In genomic region chr11:111676878-111677585, GRCh38 we compare ENCODE assay signal across 14 cellular contexts.
DNase-seq lines count a peak whose midpoint lies in the region; ATAC-seq and TF ChIP-seq lines count a peak whose summit lies in the region.
"Had no signal": no experiment of that assay in that cellular context is flagged by ENCODE, and none has a peak within 500 bp of the region (broad histone marks: within the 10 kb centered on the region; RNA-seq: fewer than 3 reads in every experiment).

No MANE protein-coding gene starts in this region.

- H3K36me3 Mint-ChIP-seq in natural killer cell, result no peaks in the 10 kb centered on the region

- H3K27ac ChIP-seq in RWPE2 (ENCODE audit: poor library complexity, severe bottlenecking), result no peak overlapping the region
- H3K27ac ChIP-seq: spleen, thyroid gland had no signal

- H3K9me3 Mint-ChIP-seq in natural killer cell, result no peaks in the 10 kb centered on the region
- H3K9me3 Mint-ChIP-seq: nephron had no signal

- H3K4me1 Mint-ChIP-seq in natural killer cell, result peaks cover 0 to 15% of the 10 kb centered on the region in 2 donors

- no peaks in the 10 kb centered on the region; the same call in 1 of the 2 replicates for H3K36me3 ChIP-seq in RWPE2 (ENCODE audit: low read depth)
- H3K36me3 ChIP-seq: thyroid gland had no signal

- H3K27me3 Mint-ChIP-seq in natural killer cell (ENCODE audit: low read depth in 2 of 2), result no peaks in the 10 kb centered on the region

- no peak overlapping the region for H3K4me3 Mint-ChIP-seq in natural killer cell
- H3K4me3 Mint-ChIP-seq: nephron had no signal

- no peaks in the 10 kb centered on the region for H3K27me3 ChIP-seq in RWPE2 (ENCODE audit: insufficient read depth, poor library complexity, severe bottlenecking)
- H3K27me3 ChIP-seq: spleen, thyroid gland had no signal

- peak; percentile 73 for DNase-seq in HCEC 1CT
- DNase-seq in RWPE2 (ENCODE audit: low spot score), result no peak
- DNase-seq in fibroblast of pulmonary artery (ENCODE audit: low read depth), result peak; percentile 31
- DNase-seq in retinal pigment epithelial cell (ENCODE audit: low read depth), result peak; percentile 35
- DNase-seq in foreskin melanocyte, result no peak
- no peak for DNase-seq in natural killer cell
- no peak for DNase-seq in KG1 (lab: John Stamatoyannopoulos, UW)
- DNase-seq: activated naive CD4-positive, alpha-beta T cell; cerebellar nuclear complex; NCI-H446; spleen; thyroid gland had no signal

- no peak for TF ChIP-seq CTCF in RWPE2 (IDR thresholded peaks at IDR 0.05; ENCODE audit: poor library complexity, severe bottlenecking)
- TF ChIP-seq CTCF in fibroblast of pulmonary artery (IDR thresholded peaks at IDR 0.05; ENCODE audit: low read length, missing control alignments), result no peak
- TF ChIP-seq CTCF in retinal pigment epithelial cell (conservative IDR thresholded peaks at IDR 0.05; ENCODE audit: low read depth, low read length), result no peak
- no peak for TF ChIP-seq CTCF in natural killer cell (IDR thresholded peaks at IDR 0.05)

- ATAC-seq in RWPE2 (ENCODE audit: low read depth) (peak; percentile 91), natural killer cell (no peak), GM19395 (IDR thresholded peaks at IDR 0.05; ENCODE audit: unreplicated experiment) (no peak)

- H3K4me3 ChIP-seq in RWPE2 (ENCODE audit: severe bottlenecking) (no peak overlapping the region), fibroblast of pulmonary artery (replicated peaks; ENCODE audit: low read depth, low read length) (no peak overlapping the region), retinal pigment epithelial cell (ENCODE audit: low read length) (no peak overlapping the region)
- H3K4me3 ChIP-seq: spleen, thyroid gland had no signal

- H3K4me1 ChIP-seq in RWPE2 (ENCODE audit: insufficient read depth, poor library complexity, severe bottlenecking), result peaks cover 8% of the 10 kb centered on the region
- H3K4me1 ChIP-seq: spleen, thyroid gland had no signal

- intact Hi-C loops in natural killer cell (cut with micrococcal nuclease), result no loop called here

- H3K27ac Mint-ChIP-seq in natural killer cell, result no peak overlapping the region
- H3K27ac Mint-ChIP-seq: nephron had no signal

- no peaks in the 10 kb centered on the region for H3K9me3 ChIP-seq in RWPE2 (ENCODE audit: severe bottlenecking)
- H3K9me3 ChIP-seq: thyroid gland had no signal

Comparison
In these comparisons a context has a peak if more than half of its experiments do, and no peak if none do; other contexts are left out.
1. DNase-seq: peak in HCEC 1CT (single experiment), fibroblast of pulmonary artery (single experiment) and retinal pigment epithelial cell (single experiment); none in RWPE2 (single experiment), foreskin melanocyte (single experiment), natural killer cell (single experiment) and KG1 (single experiment).